7 cellular contexts compared by ENCODE assay signal in genomic region chr11:60201334-60201733, GRCh38. TPM values are rescaled to one million over a fixed set of nuclear protein-coding genes. Genes with fewer than 3 reads are reported as not detected.
"Had no signal": no experiment of that assay in that cellular context is flagged by ENCODE, and none has a peak within 500 bp of the region (broad histone marks: within the 10 kb centered on the region; RNA-seq: fewer than 3 reads in every experiment).

No MANE protein-coding gene starts in this region.

RNA-seq across cellular contexts. Expression of gene MS4A6A, which starts 18.5 kb away (rescaled TPM):
- total RNA-seq: GM23248, GM23338, H1, H4, H7, H9, HFFc6 had no signal

RNA-seq across cellular contexts. Expression of gene MS4A4E, which starts 41.6 kb away (rescaled TPM):
- total RNA-seq: GM23248, GM23338, H1, H4, H7, HFFc6 had no signal
